Comparison of ENCODE assay signal across 9 cellular contexts in the genomic region with DNA sequence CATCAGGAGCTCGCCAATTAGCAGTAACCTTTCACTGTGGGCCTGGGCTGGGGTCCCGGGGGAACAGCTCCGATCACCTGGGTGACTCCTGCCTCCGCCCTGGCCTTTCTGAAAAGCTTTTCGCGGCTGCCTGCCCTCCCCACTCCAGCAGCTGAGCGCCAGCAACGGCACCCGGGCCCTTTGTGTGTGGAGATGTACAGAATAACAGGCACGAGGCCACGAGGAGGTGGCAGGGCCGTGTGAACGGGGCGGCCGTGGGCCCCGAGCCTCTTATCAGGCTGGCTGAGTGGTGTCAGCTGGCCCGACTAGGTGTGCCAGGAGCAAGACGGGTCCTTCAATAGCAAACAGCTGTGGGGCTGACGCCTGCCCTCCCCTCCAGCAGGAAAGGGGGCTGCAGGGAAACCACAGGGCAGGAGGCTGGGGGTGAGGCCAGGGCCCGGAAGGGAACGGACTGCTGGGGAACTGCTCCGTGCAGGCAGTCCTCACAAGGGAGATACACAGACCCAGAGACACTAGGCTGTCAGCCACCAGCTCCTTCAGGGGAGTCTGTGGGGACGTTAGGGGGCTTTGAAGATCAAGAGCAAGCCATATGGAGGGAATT. TPM values are rescaled to one million over a fixed set of nuclear protein-coding genes. Genes with fewer than 3 reads are reported as not detected.
DNase-seq lines count a peak whose midpoint lies in the region; ATAC-seq and TF ChIP-seq lines count a peak whose summit lies in the region.
"Had no signal": no experiment of that assay in that cellular context is flagged by ENCODE, and none has a peak within 500 bp of the region (broad histone marks: within the 10 kb centered on the region; RNA-seq: fewer than 3 reads in every experiment).

No MANE protein-coding gene starts in this region.

- DNase-seq in BE2C (peak; percentile 61), GDM1 (lab: John Stamatoyannopoulos, UW) (peak; percentile 14), activated B cell treated with CpG ODN at 0.5 μM for 24 hours (no peak), immature natural killer cell (peak in 1 of 3 donors; percentile 22), SW480 (ENCODE audit: low spot score) (no peak), lower leg skin (ENCODE audit: low spot score in 2 of 2) (no peak), MM.1S (no peak)
- DNase-seq: left colon had no signal

- WGBS in lower leg skin, 2 donors, result 48 to 54% methylated on average over 23 of the region's 23 CpGs

- H3K27ac Mint-ChIP-seq in activated B cell treated with CpG ODN at 0.5 μM for 24 hours (no peak overlapping the region), immature natural killer cell (peak overlapping the region; percentile 81 to 88 (median 85))

- H3K27me3 Mint-ChIP-seq in activated B cell treated with CpG ODN at 0.5 μM for 24 hours, result no peaks in the 10 kb centered on the region
- peaks cover 0 to 5% (median 0%) of the 10 kb centered on the region in 3 donors for H3K27me3 Mint-ChIP-seq in immature natural killer cell (ENCODE audit: low read depth in 3 of 3)

- no peaks in the 10 kb centered on the region for H4K20me1 ChIP-seq in MM.1S (ENCODE audit: insufficient read depth, low read length)

- no peaks in the 10 kb centered on the region for H3K9me3 ChIP-seq in BE2C
- H3K9me3 ChIP-seq in MM.1S (replicated peaks; ENCODE audit: insufficient read depth, low read length), result no peaks in the 10 kb centered on the region

- H3K4me1 Mint-ChIP-seq in activated B cell treated with CpG ODN at 0.5 μM for 24 hours (peaks cover 51% of the 10 kb centered on the region), immature natural killer cell (peaks cover 81 to 94% of the 10 kb centered on the region in 2 donors)

- no peaks in the 10 kb centered on the region for H3K9me3 Mint-ChIP-seq in activated B cell treated with CpG ODN at 0.5 μM for 24 hours
- H3K9me3 Mint-ChIP-seq in immature natural killer cell, result no peaks in the 10 kb centered on the region

- TF ChIP-seq POLR2A in lower leg skin (IDR thresholded peaks at IDR 0.05), result no peak

- intact Hi-C loops in activated B cell treated with CpG ODN at 0.5 μM for 24 hours (cut with micrococcal nuclease), result loop anchor here (1.0 kb wide), 1 partner anchor 9 kb away; no protein-coding TSS in a partner anchor
- intact Hi-C loops in lower leg skin (cut with DNase I; ENCODE audit: low total_unique reads), result no loop called here

- no peak overlapping the region for H3K4me2 ChIP-seq in MM.1S (ENCODE audit: low read depth, low read length)

- H3K36me3 Mint-ChIP-seq in activated B cell treated with CpG ODN at 0.5 μM for 24 hours (ENCODE audit: low read depth), result no peaks in the 10 kb centered on the region
- peaks cover 0 to 7% (median 0%) of the 10 kb centered on the region in 3 donors for H3K36me3 Mint-ChIP-seq in immature natural killer cell

- no peaks in the 10 kb centered on the region for H3K79me2 ChIP-seq in MM.1S (ENCODE audit: low read length)

- TF ChIP-seq CTCF in BE2C (IDR thresholded peaks at IDR 0.05; ENCODE audit: low read depth, low read length), result no peak
- TF ChIP-seq CTCF in activated B cell treated with CpG ODN at 0.5 μM for 24 hours (IDR thresholded peaks at IDR 0.05), result no peak
- TF ChIP-seq CTCF in lower leg skin (IDR thresholded peaks at IDR 0.05), result no peak
- TF ChIP-seq CTCF in MM.1S (IDR thresholded peaks at IDR 0.05; ENCODE audit: low read length), result no peak

- CTCF ChIA-PET in activated B cell treated with CpG ODN at 0.5 μM for 24 hours (lab: Charles Lee), result interaction anchor here (0.8 to 11.6 kb wide), 2 partner anchors 10 to 127 kb away, joined by 3 to 178 read pairs; no protein-coding TSS in a partner anchor

- H3K4me1 ChIP-seq in BE2C (peaks cover 39% of the 10 kb centered on the region), MM.1S (ENCODE audit: low read length) (peaks cover 6% of the 10 kb centered on the region; the same call in 1 of the 2 replicates)

- H2AFZ ChIP-seq in MM.1S (ENCODE audit: low read length), result no peak overlapping the region

- H3K36me3 ChIP-seq in BE2C (no peaks in the 10 kb centered on the region), MM.1S (replicated peaks; ENCODE audit: insufficient read depth, low read length) (no peaks in the 10 kb centered on the region)

- no peaks in the 10 kb centered on the region for H3K9me2 ChIP-seq in MM.1S (replicated peaks; ENCODE audit: insufficient read depth, low read length)

- no peak overlapping the region for H3K27ac ChIP-seq in MM.1S (ENCODE audit: low read length)

- POLR2A ChIA-PET in activated B cell treated with CpG ODN at 0.5 μM for 24 hours (lab: Charles Lee), result interaction anchor here (2.1 kb wide), 1 partner anchor 8 kb away, joined by 9 read pairs; no protein-coding TSS in a partner anchor

- H3K4me3 Mint-ChIP-seq in activated B cell treated with CpG ODN at 0.5 μM for 24 hours (peak overlapping the region; percentile 19), immature natural killer cell (peak overlapping the region; percentile 21 to 65 (median 56))

- peak overlapping the region; percentile 44 for H3K4me3 ChIP-seq in BE2C (ENCODE audit: low read depth, low read length)
- no peak overlapping the region for H3K4me3 ChIP-seq in lower leg skin (ENCODE audit: low read depth, poor library complexity, severe bottlenecking)
- no peak overlapping the region for H3K4me3 ChIP-seq in MM.1S (ENCODE audit: low read length)

- no peaks in the 10 kb centered on the region for H3F3A ChIP-seq in MM.1S (ENCODE audit: insufficient read depth, low read length)

- ATAC-seq in activated B cell treated with CpG ODN at 0.5 μM for 24 hours (ENCODE audit: low read depth) (peak; percentile 55), HG02970 (IDR thresholded peaks at IDR 0.05; ENCODE audit: low FRiP score, unreplicated experiment) (no peak)
- ATAC-seq: left colon had no signal

- H3K9ac ChIP-seq in MM.1S (ENCODE audit: low read length), result no peak overlapping the region

- no peaks in the 10 kb centered on the region for H3K27me3 ChIP-seq in BE2C
- H3K27me3 ChIP-seq in MM.1S (replicated peaks; ENCODE audit: insufficient read depth, low read length), result no peaks in the 10 kb centered on the region

RNA-seq across cellular contexts. Expression of gene NOL4L, which starts 56.7 kb away (rescaled TPM):
- polyA plus RNA-seq in BE2C (2012; ENCODE audit: insufficient read depth, insufficient read length, low read depth), result 86.2 TPM
- total RNA-seq in activated B cell treated with CpG ODN at 0.5 μM for 24 hours, result 4.3 and 4.7 TPM in 2 replicates
- 10 to 100 TPM in 1 of 3 donors, 1 to 10 TPM in 2; 4.1 to 17.2 (median 9.6) TPM for polyA plus RNA-seq in immature natural killer cell
- 10 to 100 TPM in 1 of 4 donors, 1 to 10 TPM in 3; 4.6 to 10.4 (median 7.0) TPM for total RNA-seq in lower leg skin

Comparison
In these comparisons a context has a peak if more than half of its experiments do, and no peak if none do; other contexts are left out.
1. DNase-seq: peak in BE2C (single experiment) and GDM1 (single experiment); none in activated B cell treated with CpG ODN at 0.5 μM for 24 hours (single experiment), SW480 (single experiment), lower leg skin (0 of 2) and MM.1S (single experiment).